ENCODE assay signal across 8 cellular contexts in the genomic region with DNA sequence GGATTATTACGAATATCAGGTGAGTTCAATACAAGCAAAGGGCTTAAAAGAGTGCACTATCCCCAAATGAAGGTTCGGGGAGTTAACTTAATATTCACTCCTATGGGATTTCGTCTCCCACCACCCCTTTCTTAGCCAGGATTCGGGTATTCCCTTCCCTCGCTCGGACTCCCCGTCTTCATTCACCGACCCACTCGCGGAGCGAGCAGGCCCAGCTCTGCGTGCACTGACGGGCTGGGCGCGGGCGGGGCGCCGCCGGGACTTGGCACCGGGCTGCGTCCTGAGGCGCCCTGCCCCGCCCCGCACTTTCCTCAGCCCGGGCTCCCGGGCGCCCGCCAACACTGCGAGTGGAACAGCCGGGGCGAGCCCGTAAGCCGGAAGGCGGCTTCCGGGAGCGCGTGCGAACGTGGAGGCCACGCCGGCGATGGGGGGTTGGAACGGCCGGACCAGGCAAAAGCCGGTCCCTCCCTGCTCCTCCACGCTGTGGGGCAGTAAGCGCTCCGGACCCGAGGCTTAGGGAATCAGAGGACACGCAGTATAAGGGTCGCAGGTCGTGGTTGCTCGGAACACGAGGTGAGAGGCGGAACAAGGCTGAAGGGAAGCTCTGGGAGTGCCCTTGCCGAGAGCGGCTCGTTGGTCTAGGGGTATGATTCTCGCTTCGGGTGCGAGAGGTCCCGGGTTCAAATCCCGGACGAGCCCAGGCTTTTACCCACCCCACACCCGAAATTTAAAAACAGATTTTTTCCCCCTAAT. TPM values are rescaled to one million over a fixed set of nuclear protein-coding genes. Genes with fewer than 3 reads are reported as not detected.
A peak's percentile ranks its signal among the peaks of the same experiment; 100 is the strongest.
DNase-seq lines count a peak whose midpoint lies in the region; ATAC-seq, FAIRE-seq and TF ChIP-seq lines count a peak whose summit lies in the region.

No MANE protein-coding gene starts in this region.

- peaks cover 30% of the 10 kb centered on the region for H3K4me1 Mint-ChIP-seq in T-helper 17 cell

- peak overlapping the region; percentile 97 for H3K4me3 Mint-ChIP-seq in T-helper 17 cell

- no peak for TF ChIP-seq CTCF in D721Med (IDR thresholded peaks at IDR 0.05; ENCODE audit: insufficient read depth, missing control alignments)

- DNase-seq in NCI-H1694 (lab: John Stamatoyannopoulos, UW) (peak; percentile 91), T-helper 17 cell (peak; percentile 72 to 83 (median 73)), hepatic stellate cell (ENCODE audit: low spot score) (peak; percentile 69), retina (peak; percentile 97), D721Med (ENCODE audit: insufficient read length, low spot score) (no peak)

- ATAC-seq in GM18499 (IDR thresholded peaks at IDR 0.05; ENCODE audit: insufficient read depth, unreplicated experiment): peak; percentile 29
- peak; percentile 65 for ATAC-seq in HG02885 (IDR thresholded peaks at IDR 0.05; ENCODE audit: poor library complexity, unreplicated experiment)
- ATAC-seq in T-helper 17 cell: peak; percentile 66

- no peak for FAIRE-seq in D721Med (lab: Jason Lieb, UNC)

- H3K27ac ChIP-seq in angular gyrus (ENCODE audit: low read depth, low read length): peak overlapping the region; percentile 48

- no peaks in the 10 kb centered on the region for H3K27me3 Mint-ChIP-seq in T-helper 17 cell

- H3K27ac Mint-ChIP-seq in T-helper 17 cell: peak overlapping the region; percentile 90

- no peaks in the 10 kb centered on the region for H3K9me3 ChIP-seq in T-helper 17 cell (ENCODE audit: control insufficient read depth, low read length, poor library complexity, severe bottlenecking)

- peaks cover 3% of the 10 kb centered on the region for H3K36me3 Mint-ChIP-seq in T-helper 17 cell (ENCODE audit: low read depth)

RNA-seq across cellular contexts. Expression of gene MPZL1, which starts 7.5 kb away (rescaled TPM):
- 1 to 10 TPM; 3.0 to 4.2 TPM for total RNA-seq in T-helper 17 cell
